26 cellular contexts compared by ENCODE assay signal in the genomic region with DNA sequence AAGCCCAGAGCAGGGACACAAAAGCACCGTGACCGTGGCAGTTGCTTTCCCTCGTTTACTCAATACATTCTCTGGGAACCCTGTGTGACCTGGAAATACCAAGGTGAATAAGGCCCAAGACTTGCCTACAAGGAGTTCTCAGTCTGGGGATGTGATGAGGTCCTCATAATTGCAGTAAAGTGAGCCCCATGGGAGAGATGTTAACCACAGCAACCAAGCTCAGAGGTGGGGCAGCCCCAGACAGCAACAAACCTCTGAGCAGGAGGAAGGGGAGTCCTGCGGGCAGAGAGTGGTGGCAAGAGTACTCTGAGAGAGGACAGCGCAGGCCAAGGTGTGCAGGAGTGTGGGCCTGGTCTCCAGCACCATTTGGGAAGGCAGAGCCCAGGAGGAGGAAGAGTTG.
DNase-seq lines count a peak whose midpoint lies in the region; ATAC-seq, FAIRE-seq and TF ChIP-seq lines count a peak whose summit lies in the region.
"Had no signal": no experiment of that assay in that cellular context is flagged by ENCODE, and none has a peak within 500 bp of the region (broad histone marks: within the 10 kb centered on the region; RNA-seq: fewer than 3 reads in every experiment).

No MANE protein-coding gene starts in this region.

- peaks cover 4% of the 10 kb centered on the region for H3K27me3 Mint-ChIP-seq in activated CD4-positive, alpha-beta memory T cell treated with anti-CD3 and anti-CD28 coated beads, Interleukin-2, amount 10 ng/mL, durations not matched to agents 7 days and 5 days

- DNase-seq in right atrium auricular region (ENCODE audit: low spot score): peak; percentile 9
- DNase-seq in heart right ventricle: no peak
- DNase-seq in NB4 (ENCODE audit: low read depth): peak; percentile 44
- no peak for DNase-seq in body of pancreas
- DNase-seq in activated CD4-positive, alpha-beta memory T cell treated with anti-CD3 and anti-CD28 coated beads, Interleukin-2, amount 10 ng/mL, durations not matched to agents 7 days and 5 days: no peak
- DNase-seq in HTR-8/SVneo (ENCODE audit: insufficient read length, low spot score): no peak
- no peak for DNase-seq in EL
- DNase-seq: activated CD4-positive, CD25-positive, alpha-beta regulatory T cell; activated CD8-positive, alpha-beta T cell treated with anti-CD3 and anti-CD28 coated beads, Interleukin-2, amount 10 ng/mL, durations not matched to agents 7 days and 5 days; activated naive CD4-positive, alpha-beta T cell treated with Interleukin-2 at 50 U/mL for 16 hours; activated T-cell treated with anti-CD3 and anti-CD28 coated beads, Interleukin-2, amount 50 U/mL, for 4 hours; amniotic stem cell; COR-L47; DND-41; HCEC 1CT; hippocampal formation; NCI-H1417 treated with DMSO at 0.1 percent for 48 hours; NCI-H526; small intestine; stimulated activated CD4-positive, alpha-beta T cell treated with anti-CD3 and anti-CD28 coated beads, Interleukin-2, amount 100 ng/mL, for 48 hours; upper lobe of right lung had no signal

- intact Hi-C loops in heart right ventricle (cut with DNase I) (no loop called here), body of pancreas (cut with DNase I) (no loop called here)

- H3K9me3 Mint-ChIP-seq in activated CD4-positive, alpha-beta memory T cell treated with anti-CD3 and anti-CD28 coated beads, Interleukin-2, amount 10 ng/mL, durations not matched to agents 7 days and 5 days: no peaks in the 10 kb centered on the region
- H3K9me3 Mint-ChIP-seq: activated T-cell treated with anti-CD3 and anti-CD28 coated beads, Interleukin-2, amount 50 U/mL, for 4 hours had no signal

- H3K4me3 Mint-ChIP-seq in activated CD4-positive, alpha-beta memory T cell treated with anti-CD3 and anti-CD28 coated beads, Interleukin-2, amount 10 ng/mL, durations not matched to agents 7 days and 5 days: no peak overlapping the region
- H3K4me3 Mint-ChIP-seq: activated CD8-positive, alpha-beta T cell treated with anti-CD3 and anti-CD28 coated beads, Interleukin-2, amount 10 ng/mL, durations not matched to agents 7 days and 5 days; activated T-cell treated with anti-CD3 and anti-CD28 coated beads, Interleukin-2, amount 50 U/mL, for 4 hours had no signal

- CTCF ChIA-PET in activated CD4-positive, alpha-beta memory T cell treated with anti-CD3 and anti-CD28 coated beads, Interleukin-2, amount 10 ng/mL, durations not matched to agents 7 days and 5 days (lab: Charles Lee): no interaction called here

- H3K27ac ChIP-seq in right atrium auricular region (no peak overlapping the region), heart right ventricle (no peak overlapping the region), body of pancreas (no peak overlapping the region)
- H3K27ac ChIP-seq: dorsolateral prefrontal cortex, psoas muscle, upper lobe of right lung had no signal

- no peak for ATAC-seq in heart right ventricle
- peak; percentile 69 for ATAC-seq in HG02678 (IDR thresholded peaks at IDR 0.05; ENCODE audit: unreplicated experiment)
- no peak for ATAC-seq in body of pancreas
- ATAC-seq: activated CD8-positive, alpha-beta T cell treated with anti-CD3 and anti-CD28 coated beads, Interleukin-2, amount 10 ng/mL, durations not matched to agents 7 days and 5 days; activated T-cell treated with anti-CD3 and anti-CD28 coated beads, Interleukin-2, amount 50 U/mL, for 4 hours; upper lobe of right lung had no signal

- no peak for FAIRE-seq in HTR-8/SVneo (lab: Jason Lieb, UNC)
- FAIRE-seq: HepG2, islet of Langerhans, small intestine had no signal

- no peak overlapping the region for H3K4me3 ChIP-seq in right atrium auricular region
- no peak overlapping the region for H3K4me3 ChIP-seq in heart right ventricle
- no peak overlapping the region for H3K4me3 ChIP-seq in NB4 (ENCODE audit: low read depth, low read length)
- no peak overlapping the region for H3K4me3 ChIP-seq in body of pancreas
- H3K4me3 ChIP-seq: dorsolateral prefrontal cortex, psoas muscle, upper lobe of right lung had no signal

- TF ChIP-seq CTCF in right atrium auricular region (IDR thresholded peaks at IDR 0.05) (no peak), heart right ventricle (IDR thresholded peaks at IDR 0.05) (no peak), NB4 (IDR thresholded peaks at IDR 0.05; ENCODE audit: low read depth, low read length) (no peak), body of pancreas (IDR thresholded peaks at IDR 0.05) (no peak)

- H3K27me3 ChIP-seq in right atrium auricular region (no peaks in the 10 kb centered on the region), heart right ventricle (no peaks in the 10 kb centered on the region), body of pancreas (no peaks in the 10 kb centered on the region)
- H3K27me3 ChIP-seq: dorsolateral prefrontal cortex, upper lobe of right lung had no signal

- H3K4me1 ChIP-seq in right atrium auricular region (peaks cover 0 to 10% of the 10 kb centered on the region in 2 donors), heart right ventricle (peaks cover 0 to 40% (median 10%) of the 10 kb centered on the region in 9 donors), body of pancreas (no peaks in the 10 kb centered on the region)
- H3K4me1 ChIP-seq: upper lobe of right lung had no signal

- no peaks in the 10 kb centered on the region for H3K36me3 Mint-ChIP-seq in activated CD4-positive, alpha-beta memory T cell treated with anti-CD3 and anti-CD28 coated beads, Interleukin-2, amount 10 ng/mL, durations not matched to agents 7 days and 5 days (ENCODE audit: low read depth)

- no peaks in the 10 kb centered on the region for H3K9me3 ChIP-seq in right atrium auricular region
- no peaks in the 10 kb centered on the region for H3K9me3 ChIP-seq in heart right ventricle
- H3K9me3 ChIP-seq in body of pancreas: no peaks in the 10 kb centered on the region
- H3K9me3 ChIP-seq: psoas muscle, upper lobe of right lung had no signal

- H3K36me3 ChIP-seq in right atrium auricular region (no peaks in the 10 kb centered on the region), heart right ventricle (no peaks in the 10 kb centered on the region), body of pancreas (replicated peaks in 1 of 2; ENCODE audit: insufficient read depth in 1 of 2, low read depth in 2 of 2) (no peaks in the 10 kb centered on the region)
- H3K36me3 ChIP-seq: upper lobe of right lung had no signal

- TF ChIP-seq POLR2A in NB4 (IDR thresholded peaks at IDR 0.05; ENCODE audit: extremely low read depth, insufficient read length) (no peak), body of pancreas (IDR thresholded peaks at IDR 0.05) (no peak)

- POLR2A ChIA-PET in activated CD4-positive, alpha-beta memory T cell treated with anti-CD3 and anti-CD28 coated beads, Interleukin-2, amount 10 ng/mL, durations not matched to agents 7 days and 5 days (lab: Charles Lee): no interaction called here

- no peaks in the 10 kb centered on the region for H3K4me1 Mint-ChIP-seq in activated CD4-positive, alpha-beta memory T cell treated with anti-CD3 and anti-CD28 coated beads, Interleukin-2, amount 10 ng/mL, durations not matched to agents 7 days and 5 days

- WGBS in heart right ventricle, 2 donors: 84 to 85% methylated on average over 5 of the region's 5 CpGs
- 74 to 94% methylated on average over 5 of the region's 5 CpGs for WGBS in body of pancreas, 2 donors

- H3K27ac Mint-ChIP-seq in activated CD4-positive, alpha-beta memory T cell treated with anti-CD3 and anti-CD28 coated beads, Interleukin-2, amount 10 ng/mL, durations not matched to agents 7 days and 5 days: no peak overlapping the region
- H3K27ac Mint-ChIP-seq: activated CD8-positive, alpha-beta T cell treated with anti-CD3 and anti-CD28 coated beads, Interleukin-2, amount 10 ng/mL, durations not matched to agents 7 days and 5 days had no signal

Comparison
In these comparisons a context has a peak if more than half of its experiments do, and no peak if none do; other contexts are left out.
1. DNase-seq: peak in right atrium auricular region (single experiment) and NB4 (single experiment); none in heart right ventricle (0 of 2), body of pancreas (0 of 4), activated CD4-positive, alpha-beta memory T cell treated with anti-CD3 and anti-CD28 coated beads, Interleukin-2, amount 10 ng/mL, durations not matched to agents 7 days and 5 days (single experiment), HTR-8/SVneo (single experiment) and EL (single experiment).